Comparison of ENCODE assay signal across 22 cellular contexts in genomic region chr20:32600681-32601237, GRCh38. TPM values are rescaled to one million over a fixed set of nuclear protein-coding genes. Genes with fewer than 3 reads are reported as not detected.
DNase-seq lines count a peak whose midpoint lies in the region; TF ChIP-seq lines count a peak whose summit lies in the region.
"Had no signal": no experiment of that assay in that cellular context is flagged by ENCODE, and none has a peak within 500 bp of the region (broad histone marks: within the 10 kb centered on the region; RNA-seq: fewer than 3 reads in every experiment).

No MANE protein-coding gene starts in this region.

- no peaks in the 10 kb centered on the region for H3K36me3 ChIP-seq in GM23248 (ENCODE audit: low read depth)
- no peaks in the 10 kb centered on the region for H3K36me3 ChIP-seq in esophagus squamous epithelium

- peak; percentile 11 for DNase-seq in AG10803 (ENCODE audit: low read depth)
- DNase-seq in GM23248: peak; percentile 68
- DNase-seq in neural crest cell (ENCODE audit: low read depth, low spot score): no peak
- no peak for DNase-seq in putamen (ENCODE audit: low spot score)
- no peak for DNase-seq in cerebellar cortex (ENCODE audit: low spot score)
- DNase-seq in activated gamma-delta T cell (lab: John Stamatoyannopoulos, UW): no peak
- DNase-seq in esophagus squamous epithelium (lab: John Stamatoyannopoulos, UW): no peak
- DNase-seq: COR-L47, DMS 273 treated with DMSO at 0.1 percent for 48 hours, DND-41, GDM1, KG1, MV-4-11, NCI-H1417, NCI-H187, NCI-H226, NCI-H526, PC-3, RPMI8226, SIG-M5 had no signal

- peaks cover 25% of the 10 kb centered on the region for H3K4me1 Mint-ChIP-seq in dendritic cell treated with granulocyte-macrophage colony-stimulating factor and Interleukin-4, amounts not matched to agents 40 ng/mL and 50 ng/mL, for 4 days (ENCODE audit: low read depth)
- no peaks in the 10 kb centered on the region for H3K4me1 Mint-ChIP-seq in neural crest cell

- H3K9me3 ChIP-seq in GM23248 (ENCODE audit: low read depth) (no peaks in the 10 kb centered on the region), esophagus squamous epithelium (no peaks in the 10 kb centered on the region)

- in situ Hi-C loops in GM23248 (cut with MboI): no loop called here

- H3K36me3 Mint-ChIP-seq in dendritic cell treated with granulocyte-macrophage colony-stimulating factor and Interleukin-4, amounts not matched to agents 40 ng/mL and 50 ng/mL, for 4 days (ENCODE audit: low read depth): no peaks in the 10 kb centered on the region
- no peaks in the 10 kb centered on the region for H3K36me3 Mint-ChIP-seq in neural crest cell (ENCODE audit: low read depth)

- WGBS in GM23248 (ENCODE audit: low coverage in 1 of 2, low lambda C conversion rate in 2 of 2, missing lambda C conversion rate in 2 of 2), 2 experiments: 50 to 53% methylated on average over 7 of the region's 7 CpGs
- WGBS in esophagus squamous epithelium, 2 donors: 63 to 71% methylated on average over 4 to 5 of the region's 7 CpGs

- no peak overlapping the region for H2AFZ ChIP-seq in GM23248

- no peaks in the 10 kb centered on the region for H3K79me2 ChIP-seq in GM23248 (ENCODE audit: insufficient read depth)

- H3K27ac Mint-ChIP-seq in dendritic cell treated with granulocyte-macrophage colony-stimulating factor and Interleukin-4, amounts not matched to agents 40 ng/mL and 50 ng/mL, for 4 days: peak overlapping the region; percentile 63
- H3K27ac Mint-ChIP-seq in neural crest cell (ENCODE audit: unreplicated experiment): peak overlapping the region; percentile 35
- H3K27ac Mint-ChIP-seq: B cell had no signal

- TF ChIP-seq POLR2A in esophagus squamous epithelium (IDR thresholded peaks at IDR 0.05): no peak

- H3F3A ChIP-seq in GM23248 (ENCODE audit: insufficient read depth): no peaks in the 10 kb centered on the region

- no peak overlapping the region for H3K27ac ChIP-seq in GM23248
- H3K27ac ChIP-seq in esophagus squamous epithelium: no peak overlapping the region

- intact Hi-C loops in dendritic cell treated with granulocyte-macrophage colony-stimulating factor and Interleukin-4, amounts not matched to agents 40 ng/mL and 50 ng/mL, for 4 days (cut with micrococcal nuclease): loop anchor here (5.0 kb wide), 1 partner anchor 63 kb away; no protein-coding TSS in a partner anchor
- intact Hi-C loops in esophagus squamous epithelium (cut with DNase I): no loop called here

- H3K27me3 Mint-ChIP-seq in dendritic cell treated with granulocyte-macrophage colony-stimulating factor and Interleukin-4, amounts not matched to agents 40 ng/mL and 50 ng/mL, for 4 days: peaks cover 2% of the 10 kb centered on the region
- H3K27me3 Mint-ChIP-seq in neural crest cell (ENCODE audit: low read depth): peaks cover 4% of the 10 kb centered on the region
- H3K27me3 Mint-ChIP-seq: B cell had no signal

- H3K4me1 ChIP-seq in GM23248 (ENCODE audit: insufficient read depth) (no peaks in the 10 kb centered on the region), esophagus squamous epithelium (no peaks in the 10 kb centered on the region)

- H3K9me3 Mint-ChIP-seq in dendritic cell treated with granulocyte-macrophage colony-stimulating factor and Interleukin-4, amounts not matched to agents 40 ng/mL and 50 ng/mL, for 4 days: no peaks in the 10 kb centered on the region
- H3K9me3 Mint-ChIP-seq in neural crest cell: no peaks in the 10 kb centered on the region

- no peaks in the 10 kb centered on the region for H4K20me1 ChIP-seq in GM23248 (ENCODE audit: insufficient read depth)

- no peak overlapping the region for H3K4me3 ChIP-seq in AG10803 (ENCODE audit: low read length)
- no peak overlapping the region for H3K4me3 ChIP-seq in GM23248
- H3K4me3 ChIP-seq in esophagus squamous epithelium: no peak overlapping the region

- H3K9ac ChIP-seq in GM23248: no peak overlapping the region

- no peak overlapping the region for H3K4me3 Mint-ChIP-seq in dendritic cell treated with granulocyte-macrophage colony-stimulating factor and Interleukin-4, amounts not matched to agents 40 ng/mL and 50 ng/mL, for 4 days
- H3K4me3 Mint-ChIP-seq in neural crest cell: no peak overlapping the region
- H3K4me3 Mint-ChIP-seq: B cell had no signal

- H3K4me2 ChIP-seq in GM23248 (ENCODE audit: unreplicated experiment): no peak overlapping the region

- H3K9me2 ChIP-seq in GM23248 (ENCODE audit: insufficient read depth): no peaks in the 10 kb centered on the region

- H3K27me3 ChIP-seq in GM23248 (replicated peaks; ENCODE audit: insufficient read depth) (peaks cover 18% of the 10 kb centered on the region), esophagus squamous epithelium (peaks cover 0 to 26% (median 0%) of the 10 kb centered on the region in 4 donors)

- TF ChIP-seq CTCF in AG10803 (conservative IDR thresholded peaks at IDR 0.05; ENCODE audit: low read length) (no peak), neural crest cell (conservative IDR thresholded peaks at IDR 0.05) (no peak), esophagus squamous epithelium (IDR thresholded peaks at IDR 0.05) (no peak)

RNA-seq across cellular contexts. Expression of gene NOL4L, which starts 15.6 kb away (rescaled TPM):
- 5.2 and 8.7 TPM in 2 replicates for total RNA-seq in GM23248 (2014; rRNA removed; shearing (Covaris generic))
- 7.9 and 8.3 TPM in 2 replicates for polyA plus RNA-seq in GM23248 (2016; fragmentation: Nextera tagmentation; extraction: Ambion mirVana)
- total RNA-seq in neural crest cell (52.3 and 53.6 TPM in 2 replicates), esophagus squamous epithelium (1 to 10 TPM; 1.5 to 5.1 (median 3.0) TPM)

Comparison
In these comparisons a context has a peak if more than half of its experiments do, and no peak if none do; other contexts are left out.
1. DNase-seq: peak in AG10803 (single experiment) and GM23248 (single experiment); none in neural crest cell (single experiment), putamen (single experiment), cerebellar cortex (single experiment), activated gamma-delta T cell (single experiment) and esophagus squamous epithelium (single experiment).